ENCODE assay signal across 8 cellular contexts in the genomic region with DNA sequence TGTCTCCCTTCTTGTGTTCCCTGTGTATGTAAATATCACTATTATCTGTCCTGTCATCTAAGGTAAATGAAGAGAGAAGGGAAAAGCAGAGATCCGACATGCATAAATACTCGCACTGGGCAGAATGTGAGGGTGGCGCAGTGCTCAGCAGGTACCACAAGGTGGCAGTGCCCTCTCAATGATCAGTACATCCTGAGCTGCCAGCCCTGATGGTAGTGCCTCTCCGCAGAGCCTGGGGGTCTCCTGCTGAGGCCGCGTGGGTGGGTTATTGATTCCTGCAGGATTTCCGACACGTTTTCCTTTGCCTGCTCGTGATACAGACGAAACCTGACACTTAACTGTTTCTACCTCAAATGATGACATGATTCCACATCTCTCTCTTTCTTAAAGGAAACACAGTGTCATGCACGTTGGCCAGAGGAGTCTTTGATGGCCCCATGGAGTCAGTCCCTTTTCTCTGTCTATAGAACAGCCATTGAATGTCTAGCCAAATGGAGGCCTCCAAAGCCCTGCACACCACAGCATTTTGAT. TPM values are rescaled to one million over a fixed set of nuclear protein-coding genes. Genes with fewer than 3 reads are reported as not detected.
A peak's percentile ranks its signal among the peaks of the same experiment; 100 is the strongest.
DNase-seq lines count a peak whose midpoint lies in the region; ATAC-seq, FAIRE-seq and TF ChIP-seq lines count a peak whose summit lies in the region.

No MANE protein-coding gene starts in this region.

- WGBS in GM12878 (ENCODE audit: insufficient coverage, insufficient replicate concordance, low lambda C conversion rate, missing lambda C conversion rate), result 4% methylated on average over 11 of the region's 11 CpGs
- 4 to 7% (median 5%) methylated on average over 11 of the region's 11 CpGs for WGBS in spleen, 5 donors

- DNase-seq in activated gamma-delta T cell treated with Interleukin-2 at 50 U/mL for 16 hours, result peak; percentile 71
- no peak for DNase-seq in activated gamma-delta T cell (lab: John Stamatoyannopoulos, UW)
- DNase-seq in NCI-H1417 treated with DMSO at 0.1 percent for 48 hours (lab: John Stamatoyannopoulos, UW), result peak; percentile 3
- peak; percentile 52 for DNase-seq in T1000 (lab: John Stamatoyannopoulos, UW)
- no peak for DNase-seq in GM12878 (ENCODE audit: low read depth, low spot score)
- DNase-seq in spleen, result peak; percentile 85

- SMC1A ChIA-PET in GM12878 (lab: Charles Lee; ENCODE audit: uncharacterized antibody, unreplicated experiment), result interaction anchor here (0.5 to 4.2 kb wide), 8 partner anchors 11 to 274 kb away, joined by 3 to 60 read pairs (median 3); no protein-coding TSS in a partner anchor

- ATAC-seq in HG02852 (IDR thresholded peaks at IDR 0.05; ENCODE audit: unreplicated experiment), result peak; percentile 95
- ATAC-seq in GM12878, result peak; percentile 94

- peak; percentile 87 for TF ChIP-seq RAD21 in GM12878 (IDR thresholded peaks at IDR 0.05; ENCODE audit: insufficient read depth, low read depth, low read length)

- CTCF ChIA-PET in GM12878 (lab: Yijun Ruan, JAX), result interaction anchor here (0.6 to 8.3 kb wide), 22 partner anchors 10 to 1349 kb away, joined by 3 to 228 read pairs (median 4); a partner anchor contains a TSS

- no peaks in the 10 kb centered on the region for H3K4me1 ChIP-seq in GM12878 (ENCODE audit: control insufficient read depth, insufficient read depth, low read length)
- no peaks in the 10 kb centered on the region; the same call in 1 of the 2 replicates for H3K4me1 ChIP-seq in iPS-20b (ENCODE audit: insufficient read depth, low read length)
- H3K4me1 ChIP-seq in spleen, result peaks cover 0 to 5% (median 2%) of the 10 kb centered on the region in 6 donors

- H3K27ac ChIP-seq in GM12878 (ENCODE audit: control insufficient read depth, insufficient read depth) (no peak overlapping the region), iPS-20b (ENCODE audit: low read length) (no peak overlapping the region), spleen (no peak overlapping the region)

- RAD21 ChIA-PET in GM12878 (lab: Charles Lee; ENCODE audit: unreplicated experiment), result interaction anchor here (0.6 to 6.6 kb wide), 5 partner anchors 65 to 271 kb away, joined by 3 to 74 read pairs (median 5); no protein-coding TSS in a partner anchor

- H3K4me3 ChIP-seq in GM12878, result no peak overlapping the region
- H3K4me3 ChIP-seq in iPS-20b (ENCODE audit: low read length), result peak overlapping the region; percentile 24; the same call in 1 of the 2 replicates
- no peak overlapping the region for H3K4me3 ChIP-seq in spleen

- intact Hi-C loops in GM12878 (cut with micrococcal nuclease; ENCODE audit: unreplicated experiment), result loop anchor here (1.0 to 10.0 kb wide), 4 partner anchors 111 to 450 kb away; no protein-coding TSS in a partner anchor
- intact Hi-C loops in spleen (cut with DNase I; ENCODE audit: low total_unique reads), result no loop called here

- in situ Hi-C loops in GM12878 (cut with MboI), result loop anchor here (5.0 kb wide), 2 partner anchors 278 to 453 kb away; no protein-coding TSS in a partner anchor

- H3K9ac ChIP-seq in GM12878 (ENCODE audit: control insufficient read depth, insufficient read depth, low read length), result no peak overlapping the region
- H3K9ac ChIP-seq in iPS-20b (ENCODE audit: low read depth, low read length), result no peak overlapping the region

- H2AFZ ChIP-seq in GM12878 (ENCODE audit: control insufficient read depth, low read depth, low read length), result no peak overlapping the region

- no peaks in the 10 kb centered on the region for H4K20me1 ChIP-seq in GM12878 (ENCODE audit: control insufficient read depth, insufficient read depth)

- H3K79me2 ChIP-seq in GM12878 (ENCODE audit: control insufficient read depth, insufficient read depth, low read length), result no peaks in the 10 kb centered on the region

- BruUV-seq in GM12878 (replicated peaks; lab: Mats Ljungman, UMichigan), result no TSS peak

- TF ChIP-seq POLR2A in GM12878 (IDR thresholded peaks at IDR 0.05; ENCODE audit: low read depth, low read length) (no peak), spleen (IDR thresholded peaks at IDR 0.05) (no peak)

- H3K36me3 ChIP-seq in GM12878 (ENCODE audit: control insufficient read depth in 2 of 2, insufficient read depth in 2 of 2, low read length in 1 of 2) (no peaks in the 10 kb centered on the region), iPS-20b (ENCODE audit: insufficient read depth, low read depth, low read length) (no peaks in the 10 kb centered on the region), spleen (no peaks in the 10 kb centered on the region)

- H3K4me2 ChIP-seq in GM12878 (ENCODE audit: control insufficient read depth, insufficient read depth), result no peak overlapping the region

- POLR2A ChIA-PET in GM12878 (lab: Charles Lee), result no interaction called here

- FAIRE-seq in GM12878 (lab: Jason Lieb, UNC), result peak; percentile 90

- TF ChIP-seq EP300 in GM12878 (IDR thresholded peaks at IDR 0.05; ENCODE audit: borderline replicate concordance in 1 of 2, control insufficient read depth in 1 of 2, low read depth in 2 of 2, low read length in 2 of 2), result no peak

- H3K9me3 ChIP-seq in GM12878 (replicated peaks; ENCODE audit: control insufficient read depth, insufficient read depth, low read length), result no peaks in the 10 kb centered on the region
- H3K9me3 ChIP-seq in iPS-20b (ENCODE audit: insufficient read depth, low read depth, low read length), result no peaks in the 10 kb centered on the region
- no peaks in the 10 kb centered on the region for H3K9me3 ChIP-seq in spleen

- TF ChIP-seq CTCF in GM12878 (IDR thresholded peaks at IDR 0.05 in 2 of 3, conservative IDR thresholded peaks at IDR 0.05 in 1 of 3; ENCODE audit: control insufficient read depth in 2 of 3, extremely low read depth in 1 of 3, insufficient read depth in 1 of 3, low read depth in 3 of 3, low read length in 3 of 3) (peak; percentile 94 to 98 (median 97)), spleen (IDR thresholded peaks at IDR 0.05 in 8 of 11, conservative IDR thresholded peaks at IDR 0.05 in 3 of 11) (peak; percentile 85 to 93 (median 90))

- H3K27me3 ChIP-seq in GM12878 (replicated peaks in 1 of 2; ENCODE audit: control insufficient read depth in 2 of 2, insufficient read depth in 2 of 2, low read length in 1 of 2) (no peaks in the 10 kb centered on the region; a peak in 2 of 4 replicates), iPS-20b (ENCODE audit: insufficient read depth, low read length) (peaks cover 8% of the 10 kb centered on the region), spleen (replicated peaks in 1 of 7) (peaks cover 0 to 34% (median 0%) of the 10 kb centered on the region in 7 donors)

RNA-seq across cellular contexts. Expression of a gene that starts 19.8 kb away (rescaled TPM):
- total RNA-seq in GM12878 (2013; cell fraction: nucleolus; rRNA removed), result not detected in 2 replicates
- not detected in 2 replicates for total RNA-seq in GM12878 (2014; rRNA removed)
- not detected in 2 replicates for total RNA-seq in GM12878 (2014; rRNA removed; fragmentation: Illumina TruSeq; extraction: Trizol)
- not detected in 2 replicates for total RNA-seq in GM12878 (2021)
- not detected for polyA plus RNA-seq in GM12878 (2011; ENCODE audit: low read depth)
- polyA plus RNA-seq in GM12878 (2011; rRNA removed), result not detected in 2 replicates
- polyA plus RNA-seq in GM12878 (2011; cell fraction: cytosol; rRNA removed), result not detected in 2 replicates
- polyA plus RNA-seq in GM12878 (2011; cell fraction: nucleus; rRNA removed), result not detected in 2 replicates
- polyA plus RNA-seq in GM12878 (2012), result not detected in 2 replicates
- polyA plus RNA-seq in GM12878 (2014; fragmentation: Illumina TruSeq; extraction: Trizol), result not detected in 2 replicates
- polyA plus RNA-seq in GM12878 (2014; fragmentation: Nextera tagmentation; extraction: Ambion mirVana), result not detected
- not detected in 2 replicates for polyA plus RNA-seq in GM12878 (2014; rRNA removed)
- polyA plus RNA-seq in GM12878 (2016; fragmentation: Nextera tagmentation; extraction: Ambion mirVana), result not detected
- polyA minus RNA-seq in GM12878 (2011; rRNA and poly(A)+ RNA removed), result not detected in 2 replicates
- polyA minus RNA-seq in GM12878 (2011; cell fraction: cytosol; rRNA and poly(A)+ RNA removed), result not detected in 2 replicates
- polyA minus RNA-seq in GM12878 (2011; cell fraction: nucleus; rRNA and poly(A)+ RNA removed), result not detected in 2 replicates
- not detected for total RNA-seq in spleen
- polyA plus RNA-seq in spleen, result not detected

RNA-seq across cellular contexts. Expression of a gene that starts 23.3 kb away (rescaled TPM):
- total RNA-seq in GM12878 (2013; cell fraction: nucleolus; rRNA removed), result not detected in 2 replicates
- not detected in 2 replicates for total RNA-seq in GM12878 (2014; rRNA removed)
- total RNA-seq in GM12878 (2014; rRNA removed; fragmentation: Illumina TruSeq; extraction: Trizol), result not detected in 2 replicates
- total RNA-seq in GM12878 (2021), result not detected in 2 replicates
- polyA plus RNA-seq in GM12878 (2011; ENCODE audit: low read depth), result not detected
- polyA plus RNA-seq in GM12878 (2011; rRNA removed), result not detected in 2 replicates
- polyA plus RNA-seq in GM12878 (2011; cell fraction: cytosol; rRNA removed), result not detected in 2 replicates
- not detected in 2 replicates for polyA plus RNA-seq in GM12878 (2011; cell fraction: nucleus; rRNA removed)
- not detected in 2 replicates for polyA plus RNA-seq in GM12878 (2012)
- polyA plus RNA-seq in GM12878 (2014; fragmentation: Illumina TruSeq; extraction: Trizol), result not detected in 2 replicates
- polyA plus RNA-seq in GM12878 (2014; fragmentation: Nextera tagmentation; extraction: Ambion mirVana), result not detected
- not detected in 2 replicates for polyA plus RNA-seq in GM12878 (2014; rRNA removed)
- not detected for polyA plus RNA-seq in GM12878 (2016; fragmentation: Nextera tagmentation; extraction: Ambion mirVana)
- polyA minus RNA-seq in GM12878 (2011; rRNA and poly(A)+ RNA removed), result not detected in 2 replicates
- polyA minus RNA-seq in GM12878 (2011; cell fraction: cytosol; rRNA and poly(A)+ RNA removed), result not detected in 2 replicates
- not detected in 2 replicates for polyA minus RNA-seq in GM12878 (2011; cell fraction: nucleus; rRNA and poly(A)+ RNA removed)
- not detected for total RNA-seq in spleen
- polyA plus RNA-seq in spleen, result not detected

RNA-seq across cellular contexts. Expression of a gene that starts 39.3 kb away (rescaled TPM):
- total RNA-seq in GM12878 (2013; cell fraction: nucleolus; rRNA removed), result not detected in 2 replicates
- total RNA-seq in GM12878 (2014; rRNA removed) (not detected in 2 replicates), GM12878 (2014; rRNA removed; fragmentation: Illumina TruSeq; extraction: Trizol) (not detected in 2 replicates), GM12878 (2021) (not detected in 2 replicates), spleen (not detected)
- not detected for polyA plus RNA-seq in GM12878 (2011; ENCODE audit: low read depth)
- polyA plus RNA-seq in GM12878 (2011; rRNA removed) (not detected in 2 replicates), GM12878 (2014; fragmentation: Illumina TruSeq; extraction: Trizol) (not detected in 2 replicates), GM12878 (2014; fragmentation: Nextera tagmentation; extraction: Ambion mirVana) (not detected), GM12878 (2014; rRNA removed) (not detected in 2 replicates), GM12878 (2016; fragmentation: Nextera tagmentation; extraction: Ambion mirVana) (not detected), spleen (not detected)
- polyA plus RNA-seq in GM12878 (2011; cell fraction: cytosol; rRNA removed), result not detected in 2 replicates
- polyA plus RNA-seq in GM12878 (2011; cell fraction: nucleus; rRNA removed), result not detected in 2 replicates
- not detected in 2 replicates for polyA plus RNA-seq in GM12878 (2012)
- not detected in 2 replicates for polyA minus RNA-seq in GM12878 (2011; rRNA and poly(A)+ RNA removed)
- not detected in 2 replicates for polyA minus RNA-seq in GM12878 (2011; cell fraction: cytosol; rRNA and poly(A)+ RNA removed)
- polyA minus RNA-seq in GM12878 (2011; cell fraction: nucleus; rRNA and poly(A)+ RNA removed), result not detected in 2 replicates

Comparison
In these comparisons a context has a peak if more than half of its experiments do, and no peak if none do; other contexts are left out.
1. DNase-seq: peak in activated gamma-delta T cell treated with Interleukin-2 at 50 U/mL for 16 hours (single experiment), NCI-H1417 treated with DMSO at 0.1 percent for 48 hours (single experiment), T1000 (single experiment) and spleen (single experiment); none in activated gamma-delta T cell (single experiment) and GM12878 (single experiment).